In the genomic region with DNA sequence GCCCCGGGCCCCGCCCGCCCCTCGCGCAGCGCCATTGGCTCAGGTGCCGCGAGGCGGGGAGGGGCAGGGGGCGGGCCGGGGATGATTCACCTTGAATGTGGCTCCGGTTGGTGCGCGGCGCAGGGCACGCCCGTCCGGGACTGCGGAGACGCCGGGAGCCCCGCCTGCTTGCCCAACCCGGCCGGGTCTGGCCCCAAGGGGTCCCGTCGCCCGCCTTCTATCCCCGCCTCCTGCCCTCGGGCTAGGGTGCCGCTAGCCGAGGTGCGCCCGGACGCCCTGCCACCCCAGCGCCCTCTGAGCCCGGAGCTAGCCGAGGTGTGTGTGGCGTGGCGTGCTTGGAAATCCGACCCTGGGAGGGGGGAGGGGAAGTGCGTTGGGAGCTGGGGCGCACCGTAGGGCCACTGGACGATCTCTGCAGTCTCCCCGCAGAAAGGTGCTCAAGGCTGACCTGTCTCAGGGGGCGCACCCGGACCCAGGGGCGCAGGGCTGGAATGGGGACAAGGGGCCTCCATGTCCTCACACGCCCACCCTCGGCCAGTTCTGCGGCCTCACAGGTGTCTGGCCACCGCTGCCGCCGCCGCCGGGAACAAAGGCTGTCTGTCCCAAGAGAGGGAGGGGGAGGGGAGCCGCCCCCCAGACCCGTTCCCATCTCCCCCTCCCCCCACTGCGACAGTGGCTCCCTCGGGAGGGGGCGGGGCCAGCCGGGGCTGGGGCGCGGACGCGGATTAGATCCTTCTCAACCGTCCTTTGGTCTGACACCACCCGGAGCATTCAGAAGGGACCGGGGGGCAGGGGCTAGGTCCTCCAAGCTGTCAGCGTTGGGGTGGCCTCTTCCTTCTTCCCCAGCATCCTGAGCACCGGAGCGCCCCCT, we compare ENCODE assay signal across 8 cellular contexts.
DNase-seq lines count a peak whose midpoint lies in the region; ATAC-seq, FAIRE-seq and TF ChIP-seq lines count a peak whose summit lies in the region.

No MANE protein-coding gene starts in this region.

- H3K36me3 ChIP-seq in skeletal muscle tissue (ENCODE audit: control insufficient read depth in 3 of 3, insufficient read depth in 3 of 3, low read length in 3 of 3): no peaks in the 10 kb centered on the region

- no peaks in the 10 kb centered on the region for H3K36me3 Mint-ChIP-seq in endothelial cell (ENCODE audit: low read depth, unreplicated experiment)

- DNase-seq in HTR-8/SVneo (ENCODE audit: insufficient read length, low spot score) (peak; percentile 92), OCI-M1 (lab: John Stamatoyannopoulos, UW) (peak; percentile 26), right cardiac atrium (peak in 2 of 3 donors; percentile 29 to 60), endothelial cell (ENCODE audit: low spot score) (no peak)
- DNase-seq in activated T-cell treated with anti-CD3 and anti-CD28 coated beads, Interleukin-2, amount 50 U/mL, for 48 hours: peak; percentile 86 to 89

- no peak for TF ChIP-seq CTCF in endothelial cell (IDR thresholded peaks at IDR 0.05; ENCODE audit: unreplicated experiment)

- H3K27ac ChIP-seq in right cardiac atrium (ENCODE audit: low read length): no peak overlapping the region
- H3K27ac ChIP-seq in skeletal muscle tissue (ENCODE audit: low read depth, low read length): no peak overlapping the region

- ATAC-seq in right cardiac atrium: peak; percentile 38 to 45
- no peak for ATAC-seq in HG02981 (IDR thresholded peaks at IDR 0.05; ENCODE audit: unreplicated experiment)

- no peak overlapping the region for H3K9ac ChIP-seq in skeletal muscle tissue (ENCODE audit: low read depth in 1 of 3, low read length in 3 of 3)

- H3K4me3 ChIP-seq in GM08714 (ENCODE audit: low read length) (peak overlapping the region; percentile 54; the same call in 1 of the 2 replicates), right cardiac atrium (ENCODE audit: low read length) (peak overlapping the region; percentile 49), skeletal muscle tissue (ENCODE audit: low read length in 3 of 3) (peak overlapping the region; percentile 23 to 59 (median 56))

- H3K4me1 ChIP-seq in right cardiac atrium (ENCODE audit: control insufficient read depth, insufficient read depth, low read length): no peaks in the 10 kb centered on the region
- H3K4me1 ChIP-seq in skeletal muscle tissue (ENCODE audit: control insufficient read depth in 3 of 3, insufficient read depth in 3 of 3, low read length in 3 of 3): peaks cover 28 to 43% (median 29%) of the 10 kb centered on the region in 3 donors

- 1% methylated on average over 67 of the region's 72 CpGs for WGBS in right cardiac atrium

- peak; percentile 57 for FAIRE-seq in HTR-8/SVneo (lab: Jason Lieb, UNC)

- no peak overlapping the region for H3K27ac Mint-ChIP-seq in endothelial cell (ENCODE audit: unreplicated experiment)

- peaks cover 40% of the 10 kb centered on the region for H3K27me3 Mint-ChIP-seq in endothelial cell (ENCODE audit: unreplicated experiment)

- no peaks in the 10 kb centered on the region for H3K9me3 Mint-ChIP-seq in endothelial cell (ENCODE audit: unreplicated experiment)

- peaks cover 7% of the 10 kb centered on the region for H3K4me1 Mint-ChIP-seq in endothelial cell (ENCODE audit: unreplicated experiment)

- H3K27me3 ChIP-seq in right cardiac atrium (ENCODE audit: control insufficient read depth, insufficient read depth) (no peaks in the 10 kb centered on the region), skeletal muscle tissue (ENCODE audit: control insufficient read depth in 3 of 3, insufficient read depth in 3 of 3, low read length in 3 of 3) (peaks cover 72 to 84% (median 77%) of the 10 kb centered on the region in 3 donors)

- H3K9me3 ChIP-seq in right cardiac atrium (ENCODE audit: control insufficient read depth, low read length): no peaks in the 10 kb centered on the region
- H3K9me3 ChIP-seq in skeletal muscle tissue (ENCODE audit: control insufficient read depth in 3 of 3, low read length in 3 of 3): no peaks in the 10 kb centered on the region

- intact Hi-C loops in right cardiac atrium (cut with DNase I): no loop called here

- no peak overlapping the region for H3K4me3 Mint-ChIP-seq in endothelial cell (ENCODE audit: unreplicated experiment)
